ENCODE assay signal across 8 cellular contexts in genomic region chr6:149746147-149746946, GRCh38. TPM values are rescaled to one million over a fixed set of nuclear protein-coding genes. Genes with fewer than 3 reads are reported as not detected.
A peak's percentile ranks its signal among the peaks of the same experiment; 100 is the strongest.
DNase-seq lines count a peak whose midpoint lies in the region; FAIRE-seq and TF ChIP-seq lines count a peak whose summit lies in the region.

A gene with protein sequence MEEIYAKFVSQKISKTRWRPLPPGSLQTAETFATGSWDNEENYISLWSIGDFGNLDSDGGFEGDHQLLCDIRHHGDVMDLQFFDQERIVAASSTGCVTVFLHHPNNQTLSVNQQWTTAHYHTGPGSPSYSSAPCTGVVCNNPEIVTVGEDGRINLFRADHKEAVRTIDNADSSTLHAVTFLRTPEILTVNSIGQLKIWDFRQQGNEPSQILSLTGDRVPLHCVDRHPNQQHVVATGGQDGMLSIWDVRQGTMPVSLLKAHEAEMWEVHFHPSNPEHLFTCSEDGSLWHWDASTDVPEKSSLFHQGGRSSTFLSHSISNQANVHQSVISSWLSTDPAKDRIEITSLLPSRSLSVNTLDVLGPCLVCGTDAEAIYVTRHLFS (minus strand): TSS chr6:149746529. CDS start chr6:149746495, 34 bp downstream.

- no peaks in the 10 kb centered on the region for H3K36me3 ChIP-seq in Caco-2 (ENCODE audit: control insufficient read depth, insufficient read depth, low read length)
- peaks cover 27% of the 10 kb centered on the region for H3K36me3 ChIP-seq in NT2/D1 (ENCODE audit: insufficient read depth, insufficient read length, low read length)

- H3K4me3 ChIP-seq in Caco-2 (ENCODE audit: low read depth, low read length): peak within 1 kb of the TSS; percentile 68
- peak within 1 kb of the TSS; percentile 78 for H3K4me3 ChIP-seq in NT2/D1 (ENCODE audit: insufficient read length, low read depth)

- DNase-seq in Caco-2 (peak; percentile 94 to 96), GM20000 (ENCODE audit: low spot score) (peak; percentile 89), HTR-8/SVneo (ENCODE audit: insufficient read length, low spot score) (peak; percentile 87), NT2/D1 (ENCODE audit: low read depth, low spot score) (peak; percentile 92), endothelial cell (ENCODE audit: low spot score) (peak; percentile 83), middle frontal gyrus (ENCODE audit: extremely low spot score, low spot score) (peak; percentile 86)
- peak; percentile 83 for DNase-seq in activated CD8-positive, alpha-beta memory T cell treated with anti-CD3 and anti-CD28 coated beads, Interleukin-2, amount 50 U/mL, for 1 hour (ENCODE audit: extremely low read depth)
- DNase-seq in stimulated activated CD8-positive, alpha-beta memory T cell treated with anti-CD3 and anti-CD28 coated beads, Interleukin-2, amount 100 ng/mL, for 48 hours (ENCODE audit: low read depth in 2 of 2): peak; percentile 82 to 89

- no peaks in the 10 kb centered on the region for H3K27me3 ChIP-seq in Caco-2 (replicated peaks; ENCODE audit: control insufficient read depth, insufficient read depth, low read length)
- no peaks in the 10 kb centered on the region for H3K27me3 ChIP-seq in NT2/D1 (ENCODE audit: insufficient read depth, insufficient read length)

- FAIRE-seq in HTR-8/SVneo (lab: Jason Lieb, UNC): peak; percentile 46

- H3K4me1 Mint-ChIP-seq in Caco-2 (ENCODE audit: low read depth, unreplicated experiment) (peaks cover 9% of the 10 kb centered on the region), endothelial cell (ENCODE audit: unreplicated experiment) (peaks cover 24% of the 10 kb centered on the region)

- POLR2A ChIA-PET in Caco-2 (lab: Charles Lee): no interaction called here

- peak within 1 kb of the TSS; percentile 97 for H3K4me3 Mint-ChIP-seq in Caco-2 (ENCODE audit: unreplicated experiment)
- peak within 1 kb of the TSS; percentile 99 for H3K4me3 Mint-ChIP-seq in endothelial cell (ENCODE audit: unreplicated experiment)

- H3K9me3 Mint-ChIP-seq in Caco-2 (ENCODE audit: unreplicated experiment): no peaks in the 10 kb centered on the region
- H3K9me3 Mint-ChIP-seq in endothelial cell (ENCODE audit: unreplicated experiment): no peaks in the 10 kb centered on the region

- intact Hi-C loops in Caco-2 (cut with micrococcal nuclease; ENCODE audit: unreplicated experiment): loop anchor here (1.0 to 5.0 kb wide), 2 partner anchors 22 to 39 kb away; no protein-coding TSS in a partner anchor

- H3K9me3 ChIP-seq in Caco-2 (no peaks in the 10 kb centered on the region), NT2/D1 (ENCODE audit: insufficient read depth, low read length) (no peaks in the 10 kb centered on the region)

- TF ChIP-seq CTCF in Caco-2 (IDR thresholded peaks at IDR 0.05; ENCODE audit: insufficient read depth in 1 of 2, low read depth in 1 of 2, low read length in 1 of 2, severe bottlenecking in 1 of 2, unreplicated experiment in 1 of 2): peak; percentile 34 to 53
- TF ChIP-seq CTCF in GM20000 (IDR thresholded peaks at IDR 0.05; ENCODE audit: extremely low read depth, missing control alignments): no peak
- TF ChIP-seq CTCF in endothelial cell (IDR thresholded peaks at IDR 0.05; ENCODE audit: unreplicated experiment): peak; percentile 75

- CTCF ChIA-PET in Caco-2 (lab: Charles Lee): interaction anchor here (0.9 kb wide), 1 partner anchor 784 kb away, joined by 4 read pairs; no protein-coding TSS in a partner anchor

- H3K27ac Mint-ChIP-seq in Caco-2 (ENCODE audit: unreplicated experiment): peak within 1 kb of the TSS; percentile 92
- H3K27ac Mint-ChIP-seq in endothelial cell (ENCODE audit: unreplicated experiment): peak within 1 kb of the TSS; percentile 92

- H3K27me3 Mint-ChIP-seq in Caco-2 (ENCODE audit: insufficient read depth, unreplicated experiment) (no peaks in the 10 kb centered on the region), endothelial cell (ENCODE audit: unreplicated experiment) (peaks cover 2% of the 10 kb centered on the region)

- H3K4me1 ChIP-seq in Caco-2: peaks cover 4% of the 10 kb centered on the region; the same call in 1 of the 2 replicates
- H3K4me1 ChIP-seq in NT2/D1 (ENCODE audit: insufficient read depth, insufficient read length): no peaks in the 10 kb centered on the region

- no TSS peak for BruUV-seq in Caco-2 (replicated peaks; lab: Mats Ljungman, UMichigan)

- H3K36me3 Mint-ChIP-seq in Caco-2 (ENCODE audit: insufficient read depth, unreplicated experiment): peaks cover 56% of the 10 kb centered on the region
- no peaks in the 10 kb centered on the region for H3K36me3 Mint-ChIP-seq in endothelial cell (ENCODE audit: low read depth, unreplicated experiment)

- peak within 1 kb of the TSS; percentile 86 for H3K9ac ChIP-seq in NT2/D1 (ENCODE audit: insufficient read length, low read depth)

RNA-seq across cellular contexts. Expression of the gene that starts here (rescaled TPM):
- total RNA-seq in Caco-2 (2022) (64.2 and 65.2 TPM in 2 replicates), endothelial cell (ENCODE audit: unreplicated experiment) (54.4 TPM)

Comparison
In these comparisons a context has a peak if more than half of its experiments do, and no peak if none do; other contexts are left out.
1. Peak in every context shown above with its lines: DNase-seq and H3K4me3 ChIP-seq.